ENCODE assay signal across 1 cellular context in the genomic region with DNA sequence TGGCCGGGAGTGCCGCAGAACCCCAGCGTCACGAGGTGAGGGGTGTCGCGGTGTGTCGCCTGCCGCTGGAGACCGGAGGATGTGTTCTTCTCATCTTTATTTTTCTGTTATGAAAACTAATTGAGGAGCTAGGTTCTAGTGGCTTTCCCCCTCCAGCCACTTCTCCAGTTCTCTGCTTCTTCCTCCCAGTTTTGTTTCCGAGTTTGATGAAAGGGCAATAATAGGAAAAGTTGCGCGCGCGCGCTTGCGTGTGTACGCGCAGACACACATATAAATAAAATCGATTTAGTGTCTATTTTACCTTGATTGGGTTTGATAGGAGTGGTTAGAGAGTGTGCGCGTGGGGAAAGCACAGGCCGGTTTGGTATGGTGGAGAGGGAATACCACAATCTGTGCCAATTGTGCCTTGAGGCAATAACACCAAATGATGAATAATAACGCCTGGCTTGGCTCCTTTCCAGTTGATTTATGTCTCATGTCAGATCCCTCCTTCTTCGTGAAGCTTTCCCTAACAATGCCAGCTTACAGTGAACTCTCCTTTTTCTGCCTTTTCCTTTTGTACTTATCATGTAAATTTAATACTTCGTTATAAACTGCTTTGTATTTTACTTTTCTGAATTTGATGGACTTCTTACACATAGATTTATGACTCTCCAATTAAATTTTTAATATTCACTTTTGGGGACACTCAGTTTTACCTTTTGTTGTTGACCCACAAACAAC.
TF ChIP-seq lines count a peak whose summit lies in the region.

No MANE protein-coding gene starts in this region.

TF ChIP-seq in endothelial cell of umbilical vein, 7 proteins besides CTCF, POLR2A, EP300 and RAD21:
- TF ChIP-seq GATA2 (IDR thresholded peaks at IDR 0.05; ENCODE audit: insufficient read depth, insufficient read length, low read depth, low read length), result peak; percentile 21
- peak; percentile 51 for TF ChIP-seq POLR2AphosphoS5 (IDR thresholded peaks at IDR 0.05; ENCODE audit: insufficient read depth, low read depth, low read length)
- TF ChIP-seq FOS (IDR thresholded peaks at IDR 0.05; ENCODE audit: borderline replicate concordance, insufficient read depth, low read length), result no peak
